ENCODE assay signal across 1 cellular context in genomic region chr5:180463216-180463900, GRCh38.
TF ChIP-seq lines count a peak whose summit lies in the region.

No MANE protein-coding gene starts in this region.

TF ChIP-seq in H1, 55 proteins besides CTCF, POLR2A, EP300 and RAD21 (continued from another document):
- no peak for TF ChIP-seq RBBP5 (IDR thresholded peaks at IDR 0.05; ENCODE audit: borderline replicate concordance, low read depth, low read length)
- no peak for TF ChIP-seq CBX5 (IDR thresholded peaks at IDR 0.05; ENCODE audit: low read depth, low read length)
- TF ChIP-seq SP4 (IDR thresholded peaks at IDR 0.05; ENCODE audit: low read length) = no peak
- TF ChIP-seq TAF7 (optimal IDR thresholded peaks at IDR 0.05; ENCODE audit: borderline replicate concordance, low read depth, low read length) = no peak
- no peak for TF ChIP-seq CHD2 (IDR thresholded peaks at IDR 0.05; ENCODE audit: low read length)
TF ChIP-seq in H1: peak in this region for 0.
